27 cellular contexts compared by ENCODE assay signal in the genomic region with DNA sequence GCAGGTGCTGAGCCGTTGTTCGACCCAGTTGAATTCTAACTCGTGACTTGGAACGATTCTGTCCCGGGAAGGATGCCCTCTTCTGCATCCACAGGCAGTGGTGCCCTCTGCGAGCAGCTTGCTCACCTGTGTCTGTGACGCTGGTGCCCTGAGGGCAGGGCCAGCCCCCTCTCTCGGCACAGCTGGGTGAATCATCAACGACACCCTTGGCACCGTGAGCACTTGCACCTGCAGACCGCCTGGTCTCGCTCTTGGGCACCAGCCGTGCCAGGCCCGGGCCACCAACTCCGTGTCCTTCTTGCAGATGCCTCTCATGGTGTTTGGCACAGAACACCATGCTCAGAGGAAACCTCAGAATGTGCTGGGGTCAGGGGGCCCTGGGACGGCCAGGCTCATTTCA.
A peak's percentile ranks its signal among the peaks of the same experiment; 100 is the strongest.
DNase-seq lines count a peak whose midpoint lies in the region; ATAC-seq, FAIRE-seq and TF ChIP-seq lines count a peak whose summit lies in the region.
"Had no signal": no experiment of that assay in that cellular context is flagged by ENCODE, and none has a peak within 500 bp of the region (broad histone marks: within the 10 kb centered on the region; RNA-seq: fewer than 3 reads in every experiment).

No MANE protein-coding gene starts in this region.

- no peaks in the 10 kb centered on the region for H3K36me3 ChIP-seq in H1 (ENCODE audit: control insufficient read depth in 2 of 4, insufficient read depth in 4 of 4, low read length in 3 of 4)
- H3K36me3 ChIP-seq: BE2C, suprapubic skin, uterus had no signal

- H4K8ac ChIP-seq in H1 (ENCODE audit: extremely low read depth, insufficient read depth, low read length) = peak overlapping the region; percentile 38; the same call in 1 of the 2 replicates

- WGBS in H1 (ENCODE audit: extremely low coverage in 1 of 2, insufficient coverage in 1 of 2, insufficient read length in 1 of 2, insufficient replicate concordance in 2 of 2, low coverage in 1 of 2, low lambda C conversion rate in 2 of 2, missing lambda C conversion rate in 1 of 2), 2 experiments = 85% methylated on average over 16 of the region's 16 CpGs; no CpG with 5 or more reads in 1 of the 2 experiments

- POLR2A ChIA-PET in H1 (lab: Charles Lee; ENCODE audit: partially characterized antibody) = no interaction called here
- POLR2A ChIA-PET in activated CD4-positive, alpha-beta T cell treated with anti-CD3 and anti-CD28 coated beads for 36 hours (lab: Charles Lee) = no interaction called here

- CTCF ChIA-PET in activated CD8-positive, alpha-beta memory T cell treated with anti-CD3 and anti-CD28 coated beads, Interleukin-2, amount 10 ng/mL, durations not matched to agents 7 days and 5 days (lab: Charles Lee) = no interaction called here
- CTCF ChIA-PET in H1 (lab: Charles Lee; ENCODE audit: partially characterized antibody) = no interaction called here
- CTCF ChIA-PET in activated CD4-positive, alpha-beta T cell treated with anti-CD3 and anti-CD28 coated beads for 36 hours (lab: Charles Lee) = no interaction called here

- H3K4me3 Mint-ChIP-seq in activated CD8-positive, alpha-beta memory T cell treated with anti-CD3 and anti-CD28 coated beads, Interleukin-2, amount 10 ng/mL, durations not matched to agents 7 days and 5 days = no peak overlapping the region
- no peak overlapping the region for H3K4me3 Mint-ChIP-seq in osteocyte (ENCODE audit: unreplicated experiment)
- no peak overlapping the region for H3K4me3 Mint-ChIP-seq in activated CD4-positive, alpha-beta T cell treated with anti-CD3 and anti-CD28 coated beads for 36 hours
- H3K4me3 Mint-ChIP-seq: naive B cell; stimulated activated naive B cell treated with anti-CD40 and anti-IgM and Interleukin-4, amounts not matched to agents 10 μg/mL and 1 μg/mL and 100 μg/mL, for 72 hours; T-cell had no signal

- H3K27ac Mint-ChIP-seq in activated CD8-positive, alpha-beta memory T cell treated with anti-CD3 and anti-CD28 coated beads, Interleukin-2, amount 10 ng/mL, durations not matched to agents 7 days and 5 days = no peak overlapping the region
- no peak overlapping the region for H3K27ac Mint-ChIP-seq in osteocyte (ENCODE audit: unreplicated experiment)
- no peak overlapping the region for H3K27ac Mint-ChIP-seq in activated CD4-positive, alpha-beta T cell treated with anti-CD3 and anti-CD28 coated beads for 36 hours
- H3K27ac Mint-ChIP-seq: naive B cell; stimulated activated naive B cell treated with anti-CD40 and anti-IgM and Interleukin-4, amounts not matched to agents 10 μg/mL and 1 μg/mL and 100 μg/mL, for 72 hours; T-cell had no signal

- H2BK12ac ChIP-seq in H1 (ENCODE audit: low read depth, low read length) = no peak overlapping the region

- no peak overlapping the region for H2BK5ac ChIP-seq in H1 (ENCODE audit: low read depth, low read length)

- H3K27me3 ChIP-seq in H1 (replicated peaks in 1 of 4; ENCODE audit: control insufficient read depth in 3 of 4, extremely low read depth in 1 of 4, insufficient read depth in 3 of 4, low read length in 3 of 4) = no peaks in the 10 kb centered on the region
- H3K27me3 ChIP-seq: BE2C, uterus had no signal

- peaks cover 3% of the 10 kb centered on the region for H3K9me3 Mint-ChIP-seq in activated CD8-positive, alpha-beta memory T cell treated with anti-CD3 and anti-CD28 coated beads, Interleukin-2, amount 10 ng/mL, durations not matched to agents 7 days and 5 days (ENCODE audit: low read depth)
- peaks cover 14% of the 10 kb centered on the region for H3K9me3 Mint-ChIP-seq in osteocyte (ENCODE audit: unreplicated experiment)
- H3K9me3 Mint-ChIP-seq in activated CD4-positive, alpha-beta T cell treated with anti-CD3 and anti-CD28 coated beads for 36 hours (ENCODE audit: low read depth) = no peaks in the 10 kb centered on the region
- H3K9me3 Mint-ChIP-seq: T-cell had no signal

- no peak for TF ChIP-seq CTCF in H1 (IDR thresholded peaks at IDR 0.05; ENCODE audit: control extremely low read depth in 1 of 3, insufficient read depth in 1 of 3, low read depth in 1 of 3, low read length in 3 of 3)
- no peak for TF ChIP-seq CTCF in osteocyte (IDR thresholded peaks at IDR 0.05)

- no peak overlapping the region for H3K4me2 ChIP-seq in H1 (ENCODE audit: insufficient read depth in 1 of 2, low read depth in 2 of 2, low read length in 2 of 2)
- H3K4me2 ChIP-seq: KMS-11 had no signal

- no peak overlapping the region for H2BK20ac ChIP-seq in H1 (ENCODE audit: low read length)

- no peak overlapping the region for H2AK5ac ChIP-seq in H1 (ENCODE audit: low read depth, low read length)

- no peak overlapping the region for H4K5ac ChIP-seq in H1 (ENCODE audit: insufficient read length, low read depth, low read length)

- no peak for ATAC-seq in activated CD8-positive, alpha-beta memory T cell treated with anti-CD3 and anti-CD28 coated beads, Interleukin-2, amount 10 ng/mL, durations not matched to agents 7 days and 5 days
- no peak for ATAC-seq in activated CD4-positive, alpha-beta T cell treated with anti-CD3 and anti-CD28 coated beads for 36 hours
- ATAC-seq: activated CD4-positive, CD25-positive, alpha-beta regulatory T cell treated with anti-CD3 and anti-CD28 coated beads, Interleukin-2, amount 50 U/mL, for 24 hours; stimulated activated naive B cell treated with anti-CD40 and anti-IgM and Interleukin-4, amounts not matched to agents 10 μg/mL and 1 μg/mL and 100 μg/mL, for 72 hours; T-cell had no signal

- intact Hi-C loops in activated CD4-positive, alpha-beta T cell treated with anti-CD3 and anti-CD28 coated beads for 36 hours (cut with DNase I, micrococcal nuclease) = no loop called here

- H3K36me3 Mint-ChIP-seq in activated CD8-positive, alpha-beta memory T cell treated with anti-CD3 and anti-CD28 coated beads, Interleukin-2, amount 10 ng/mL, durations not matched to agents 7 days and 5 days = no peaks in the 10 kb centered on the region
- no peaks in the 10 kb centered on the region for H3K36me3 Mint-ChIP-seq in osteocyte (ENCODE audit: unreplicated experiment)
- no peaks in the 10 kb centered on the region for H3K36me3 Mint-ChIP-seq in activated CD4-positive, alpha-beta T cell treated with anti-CD3 and anti-CD28 coated beads for 36 hours (ENCODE audit: low read depth)
- H3K36me3 Mint-ChIP-seq: naive B cell; stimulated activated naive B cell treated with anti-CD40 and anti-IgM and Interleukin-4, amounts not matched to agents 10 μg/mL and 1 μg/mL and 100 μg/mL, for 72 hours; T-cell had no signal

- H3K4ac ChIP-seq in H1 (replicated peaks; ENCODE audit: insufficient read length, low read depth, low read length) = no peak overlapping the region

- no peaks in the 10 kb centered on the region; a peak in 1 of 4 replicates for H3K9me3 ChIP-seq in H1 (ENCODE audit: insufficient read depth in 2 of 2, low read depth in 1 of 2, low read length in 1 of 2)
- H3K9me3 ChIP-seq: BE2C, suprapubic skin, uterus had no signal

- TF ChIP-seq RAD21 in H1 (IDR thresholded peaks at IDR 0.05 in 1 of 2, conservative IDR thresholded peaks at IDR 0.05 in 1 of 2; ENCODE audit: low read depth in 2 of 2, low read length in 2 of 2) = no peak

- no peak overlapping the region for H2BK120ac ChIP-seq in H1 (replicated peaks; ENCODE audit: low read depth, low read length)

- no peak overlapping the region for H3K14ac ChIP-seq in H1 (ENCODE audit: insufficient read length)

- H3K4me1 Mint-ChIP-seq in activated CD8-positive, alpha-beta memory T cell treated with anti-CD3 and anti-CD28 coated beads, Interleukin-2, amount 10 ng/mL, durations not matched to agents 7 days and 5 days = no peaks in the 10 kb centered on the region
- no peaks in the 10 kb centered on the region for H3K4me1 Mint-ChIP-seq in osteocyte (ENCODE audit: unreplicated experiment)
- no peaks in the 10 kb centered on the region for H3K4me1 Mint-ChIP-seq in activated CD4-positive, alpha-beta T cell treated with anti-CD3 and anti-CD28 coated beads for 36 hours
- H3K4me1 Mint-ChIP-seq: naive B cell, T-cell had no signal

- FAIRE-seq in H1 (lab: Jason Lieb, UNC) = no peak

- TF ChIP-seq EP300 in H1 (IDR thresholded peaks at IDR 0.05; ENCODE audit: borderline replicate concordance in 1 of 2, low read depth in 2 of 2, low read length in 2 of 2) = no peak

- H3K23ac ChIP-seq in H1 (ENCODE audit: insufficient read length) = no peak overlapping the region

- H3K23me2 ChIP-seq in H1 (ENCODE audit: low read depth, low read length) = no peaks in the 10 kb centered on the region

- peak; percentile 34 for DNase-seq in activated CD8-positive, alpha-beta memory T cell treated with anti-CD3 and anti-CD28 coated beads, Interleukin-2, amount 10 ng/mL, durations not matched to agents 7 days and 5 days
- DNase-seq in activated CD8-positive, alpha-beta memory T cell treated with anti-CD3 and anti-CD28 coated beads, Interleukin-2, amount 50 U/mL, for 4 hours = no peak
- DNase-seq in NCI-H69 (lab: John Stamatoyannopoulos, UW) = peak; percentile 13
- DNase-seq in H1 (ENCODE audit: low read depth in 1 of 2, low spot score in 2 of 2) = no peak
- peak; percentile 83 for DNase-seq in osteocyte (ENCODE audit: extremely low spot score, unreplicated experiment)
- no peak for DNase-seq in activated CD4-positive, alpha-beta T cell treated with anti-CD3 and anti-CD28 coated beads for 36 hours
- DNase-seq in glomerular visceral epithelial cell (ENCODE audit: extremely low spot score) = no peak
- DNase-seq in NCI-H2029 treated with DMSO at 0.1 percent for 48 hours (lab: John Stamatoyannopoulos, UW) = no peak
- DNase-seq: activated naive CD4-positive, alpha-beta T cell treated with anti-CD3 and anti-CD28 coated beads, Interleukin-2, amount 50 U/mL, for 16 hours; activated T-cell treated with anti-CD3 and anti-CD28 coated beads, Interleukin-2, amount 50 U/mL, for 48 hours; BE2C; dermis blood vessel endothelial cell; DND-41; glutamatergic neuron; GOT3; naive B cell; NCI-H1694; NCI-H774; occipital lobe; OCI-M1; stimulated activated CD4-positive, alpha-beta T cell treated with anti-CD3 and anti-CD28 coated beads, Interleukin-4, amount 100 ng/mL, for 1 hour; stimulated activated naive B cell treated with anti-CD40 and anti-IgM and Interleukin-4, amounts not matched to agents 10 μg/mL and 1 μg/mL and 100 μg/mL, for 72 hours; uterus had no signal

- no peak overlapping the region for H3K27ac ChIP-seq in H1 (ENCODE audit: low read depth, low read length)
- H3K27ac ChIP-seq: KMS-11, suprapubic skin, uterus had no signal

- no peaks in the 10 kb centered on the region; the same call in 1 of the 2 replicates for H3K79me1 ChIP-seq in H1 (ENCODE audit: low read depth, low read length)

- H2BK15ac ChIP-seq in H1 (ENCODE audit: low read length) = no peak overlapping the region

- no peak for TF ChIP-seq POLR2A in H1 (IDR thresholded peaks at IDR 0.05; ENCODE audit: control extremely low read depth in 1 of 2, low read depth in 2 of 2, low read length in 2 of 2)

- H3K4me3 ChIP-seq in H1 (ENCODE audit: extremely low read depth in 1 of 4, insufficient read depth in 2 of 4, low read depth in 3 of 4, low read length in 4 of 4) = no peak overlapping the region
- H3K4me3 ChIP-seq: suprapubic skin, uterus had no signal

- H2AFZ ChIP-seq in H1 (ENCODE audit: low read length) = no peak overlapping the region

- no peaks in the 10 kb centered on the region; a peak in 1 of 7 replicates for H3K4me1 ChIP-seq in H1 (replicated peaks in 1 of 4; ENCODE audit: control insufficient read depth in 3 of 4, insufficient read depth in 4 of 4, low read length in 3 of 4)
- H3K4me1 ChIP-seq: BE2C, uterus had no signal

- H3K9ac ChIP-seq in H1 (replicated peaks in 1 of 4; ENCODE audit: extremely low read depth in 1 of 4, low read depth in 3 of 4, low read length in 3 of 4) = no peak overlapping the region
- H3K9ac ChIP-seq: KMS-11 had no signal

- H3K56ac ChIP-seq in H1 (replicated peaks; ENCODE audit: insufficient read length, low read depth, low read length) = no peak overlapping the region

- no peak overlapping the region for H4K91ac ChIP-seq in H1 (replicated peaks; ENCODE audit: insufficient read length, low read length)

- peaks cover 0 to 2% of the 10 kb centered on the region in 2 experiments for H4K20me1 ChIP-seq in H1 (replicated peaks in 1 of 2; ENCODE audit: control insufficient read depth in 1 of 2, insufficient read depth in 2 of 2, low read length in 2 of 2)

- no peak overlapping the region for H3K18ac ChIP-seq in H1 (ENCODE audit: extremely low read depth, low read length)

- no peaks in the 10 kb centered on the region for H3K79me2 ChIP-seq in H1 (ENCODE audit: control insufficient read depth in 1 of 2, insufficient read depth in 2 of 2, low read length in 2 of 2)

- no peaks in the 10 kb centered on the region for H3K27me3 Mint-ChIP-seq in activated CD8-positive, alpha-beta memory T cell treated with anti-CD3 and anti-CD28 coated beads, Interleukin-2, amount 10 ng/mL, durations not matched to agents 7 days and 5 days
- no peaks in the 10 kb centered on the region for H3K27me3 Mint-ChIP-seq in osteocyte (ENCODE audit: unreplicated experiment)
- no peaks in the 10 kb centered on the region for H3K27me3 Mint-ChIP-seq in activated CD4-positive, alpha-beta T cell treated with anti-CD3 and anti-CD28 coated beads for 36 hours

Comparison
In these comparisons a context has a peak if more than half of its experiments do, and no peak if none do; other contexts are left out.
1. DNase-seq: peak in activated CD8-positive, alpha-beta memory T cell treated with anti-CD3 and anti-CD28 coated beads, Interleukin-2, amount 10 ng/mL, durations not matched to agents 7 days and 5 days (single experiment), NCI-H69 (single experiment) and osteocyte (single experiment); none in activated CD8-positive, alpha-beta memory T cell treated with anti-CD3 and anti-CD28 coated beads, Interleukin-2, amount 50 U/mL, for 4 hours (single experiment), H1 (0 of 2), activated CD4-positive, alpha-beta T cell treated with anti-CD3 and anti-CD28 coated beads for 36 hours (single experiment), glomerular visceral epithelial cell (single experiment) and NCI-H2029 treated with DMSO at 0.1 percent for 48 hours (single experiment).